Comparison of ENCODE assay signal across 8 cellular contexts in the genomic region with DNA sequence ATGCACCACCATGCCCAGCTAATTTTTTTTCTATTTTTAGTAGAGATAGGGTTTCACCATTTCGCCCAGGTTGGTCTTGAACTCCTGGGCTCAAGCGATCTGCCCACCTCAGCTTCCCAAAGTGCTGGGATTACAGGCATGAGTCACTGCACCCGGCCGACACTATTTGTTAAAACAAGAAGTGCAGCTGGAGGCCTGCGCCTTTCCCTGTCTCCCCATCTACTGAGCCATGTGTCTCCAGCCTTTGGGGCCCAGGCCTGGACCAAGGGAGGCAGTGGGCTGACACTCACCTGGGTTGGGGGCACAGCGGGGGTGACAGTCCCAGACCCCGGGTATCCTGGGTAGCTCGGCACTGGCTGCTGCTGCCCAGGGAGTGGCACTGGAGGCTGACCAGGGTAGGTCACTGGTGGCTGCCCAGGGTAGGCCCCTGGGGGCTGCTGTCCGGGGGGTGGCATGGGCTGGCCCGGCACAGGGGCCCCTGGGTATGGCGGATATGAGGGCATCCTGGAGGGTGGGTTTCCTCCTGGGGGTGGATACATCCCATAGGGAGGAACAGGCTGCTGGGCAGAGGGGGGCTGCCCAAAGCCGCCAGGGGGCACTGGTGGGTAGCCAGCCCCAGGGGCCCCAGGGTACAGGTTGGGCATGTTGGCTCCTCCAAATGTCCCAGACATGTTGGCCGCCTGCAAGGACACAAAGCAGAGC. TPM values are rescaled to one million over a fixed set of nuclear protein-coding genes. Genes with fewer than 3 reads are reported as not detected.
DNase-seq lines count a peak whose midpoint lies in the region; ATAC-seq and TF ChIP-seq lines count a peak whose summit lies in the region.

No MANE protein-coding gene starts in this region.

- no peak overlapping the region for H3T11ph ChIP-seq in H9 (ENCODE audit: low read length)

- H3K9ac ChIP-seq in H9 (ENCODE audit: extremely low read depth, insufficient read length, low read length), result no peak overlapping the region

- CTCF ChIA-PET in CD8-positive, alpha-beta memory T cell (lab: Charles Lee), result interaction anchor here (0.9 to 1.3 kb wide), 3 partner anchors 25 to 54 kb away, joined by 3 to 5 read pairs (median 3); no protein-coding TSS in a partner anchor

- H2AK5ac ChIP-seq in H9 (ENCODE audit: insufficient read length, low read length), result no peak overlapping the region

- H2BK20ac ChIP-seq in H9 (ENCODE audit: low read depth, low read length, poor library complexity, severe bottlenecking), result no peak overlapping the region

- no peaks in the 10 kb centered on the region for H4K20me1 ChIP-seq in H9 (ENCODE audit: control insufficient read depth, insufficient read depth, insufficient read length)

- POLR2A ChIA-PET in CD8-positive, alpha-beta memory T cell (lab: Charles Lee), result no interaction called here

- H3K27me3 Mint-ChIP-seq in CD8-positive, alpha-beta memory T cell, result no peaks in the 10 kb centered on the region
- H3K27me3 Mint-ChIP-seq in H9 (ENCODE audit: low read depth), result peaks cover 1% of the 10 kb centered on the region; the same call in 1 of the 2 replicates

- TF ChIP-seq CTCF in H9 (conservative IDR thresholded peaks at IDR 0.05) (peak; percentile 70), lower lobe of right lung (IDR thresholded peaks at IDR 0.05) (peak; percentile 20)

- DNase-seq in CD8-positive, alpha-beta memory T cell, result peak in 3 of 5 donors; percentile 15 to 56 (median 19)
- DNase-seq in H9 (peak; percentile 53), lower lobe of right lung (no peak), amniotic stem cell (lab: John Stamatoyannopoulos, UW) (no peak), LoVo (ENCODE audit: low spot score) (no peak), Ammon's horn (ENCODE audit: low spot score) (no peak)
- peak; percentile 13 for DNase-seq in activated effector memory CD4-positive, alpha-beta T cell treated with Interleukin-2 at 50 U/mL for 16 hours

- peak in 1 of 2 donors; percentile 10 for ATAC-seq in lower lobe of right lung
- ATAC-seq in HG03108 (IDR thresholded peaks at IDR 0.05; ENCODE audit: unreplicated experiment), result no peak

- peaks cover 48% of the 10 kb centered on the region for H3K36me3 ChIP-seq in CD8-positive, alpha-beta memory T cell (ENCODE audit: insufficient read depth, low read length)
- H3K36me3 ChIP-seq in lower lobe of right lung, result peaks cover 98% of the 10 kb centered on the region

- WGBS in H9 (ENCODE audit: extremely low coverage, insufficient read length, low lambda C conversion rate), result no CpG with 5 or more reads among the region's 13 CpGs

- no peaks in the 10 kb centered on the region for H3K79me1 ChIP-seq in H9 (ENCODE audit: insufficient read depth, low read depth, low read length, poor library complexity, severe bottlenecking)

- no peak overlapping the region for H3K27ac ChIP-seq in CD8-positive, alpha-beta memory T cell (ENCODE audit: low read depth, low read length)
- H3K27ac ChIP-seq in H9 (ENCODE audit: insufficient read length, low read depth, low read length) (no peak overlapping the region), lower lobe of right lung (peak overlapping the region; percentile 49)

- H3K9me3 ChIP-seq in CD8-positive, alpha-beta memory T cell (ENCODE audit: low read length), result no peaks in the 10 kb centered on the region
- H3K9me3 ChIP-seq in H9 (ENCODE audit: control insufficient read depth, low read depth, low read length), result no peaks in the 10 kb centered on the region
- no peaks in the 10 kb centered on the region for H3K9me3 ChIP-seq in lower lobe of right lung

- H3K4ac ChIP-seq in H9 (ENCODE audit: low read depth, low read length), result no peak overlapping the region

- H2AFZ ChIP-seq in H9 (ENCODE audit: low read length), result no peak overlapping the region

- H3K4me3 ChIP-seq in CD8-positive, alpha-beta memory T cell (ENCODE audit: low read length), result no peak overlapping the region
- H3K4me3 ChIP-seq in lower lobe of right lung, result no peak overlapping the region

- intact Hi-C loops in lower lobe of right lung (cut with DNase I), result no loop called here

- H2BK5ac ChIP-seq in H9 (ENCODE audit: insufficient read length, low read length), result no peak overlapping the region

- peaks cover 8% of the 10 kb centered on the region for H3K4me1 ChIP-seq in CD8-positive, alpha-beta memory T cell (ENCODE audit: insufficient read depth, low read length)
- H3K4me1 ChIP-seq in H9 (ENCODE audit: insufficient read depth, low read length), result no peaks in the 10 kb centered on the region; the same call in 1 of the 2 replicates
- peaks cover 79% of the 10 kb centered on the region for H3K4me1 ChIP-seq in lower lobe of right lung

- H3K23me2 ChIP-seq in H9 (ENCODE audit: insufficient read length, low read depth, low read length, poor library complexity, severe bottlenecking), result no peaks in the 10 kb centered on the region

- no peaks in the 10 kb centered on the region; the same call in 1 of the 2 replicates for H3K79me2 ChIP-seq in H9 (ENCODE audit: insufficient read depth, low read length)

- peak overlapping the region in 4 of 8 donors; percentile 16 to 80 (median 40) for H3K27ac Mint-ChIP-seq in CD8-positive, alpha-beta memory T cell
- H3K27ac Mint-ChIP-seq in H9, result no peak overlapping the region

- H3K36me3 Mint-ChIP-seq in CD8-positive, alpha-beta memory T cell, result peaks cover 4 to 88% (median 7%) of the 10 kb centered on the region in 3 donors
- H3K36me3 Mint-ChIP-seq in H9 (ENCODE audit: insufficient read depth in 1 of 3, low read depth in 3 of 3), result peaks cover 0 to 9% (median 8%) of the 10 kb centered on the region in 3 experiments; a peak in 3 of 7 replicates

- no peak overlapping the region for H4K91ac ChIP-seq in H9 (ENCODE audit: insufficient read length, low read depth, low read length)

- H2BK12ac ChIP-seq in H9 (ENCODE audit: insufficient read length, low read depth, low read length), result no peak overlapping the region

- no peak overlapping the region for H3K18ac ChIP-seq in H9 (ENCODE audit: insufficient read length, low read depth, low read length)

- no peak overlapping the region for H3K4me3 Mint-ChIP-seq in CD8-positive, alpha-beta memory T cell
- H3K4me3 Mint-ChIP-seq in H9, result no peak overlapping the region

- H3K27me3 ChIP-seq in CD8-positive, alpha-beta memory T cell (ENCODE audit: insufficient read depth, low read length, poor library complexity, severe bottlenecking), result no peaks in the 10 kb centered on the region
- no peaks in the 10 kb centered on the region for H3K27me3 ChIP-seq in H9 (ENCODE audit: insufficient read depth, low read length)
- H3K27me3 ChIP-seq in lower lobe of right lung (ENCODE audit: low read depth), result no peaks in the 10 kb centered on the region

- no peak overlapping the region for H3K14ac ChIP-seq in H9 (ENCODE audit: insufficient read depth, low read length)

- H3K23ac ChIP-seq in H9 (ENCODE audit: insufficient read length, low read depth, low read length), result no peak overlapping the region

- H4K5ac ChIP-seq in H9 (ENCODE audit: insufficient read length, low read depth, low read length), result no peak overlapping the region

- peaks cover 9 to 37% (median 12%) of the 10 kb centered on the region in 3 donors for H3K4me1 Mint-ChIP-seq in CD8-positive, alpha-beta memory T cell
- peaks cover 24 to 36% of the 10 kb centered on the region in 2 experiments for H3K4me1 Mint-ChIP-seq in H9

- H3K9me3 Mint-ChIP-seq in CD8-positive, alpha-beta memory T cell, result no peaks in the 10 kb centered on the region
- no peaks in the 10 kb centered on the region for H3K9me3 Mint-ChIP-seq in H9

- H2BK120ac ChIP-seq in H9 (ENCODE audit: low read depth, low read length, poor library complexity, severe bottlenecking), result no peak overlapping the region

- H3K4me2 ChIP-seq in H9 (ENCODE audit: insufficient read depth, insufficient read length, low read length), result no peak overlapping the region

- no peak overlapping the region for H2BK15ac ChIP-seq in H9 (ENCODE audit: low read depth, low read length)

- H3K56ac ChIP-seq in H9 (ENCODE audit: insufficient read length, low read depth, low read length), result no peak overlapping the region

- no peak overlapping the region for H4K8ac ChIP-seq in H9 (replicated peaks; ENCODE audit: insufficient read length, low read depth, low read length)

RNA-seq across cellular contexts. Expression of a gene that starts 36.3 kb away (rescaled TPM):
- total RNA-seq in CD8-positive, alpha-beta memory T cell, result not detected
- not detected for polyA plus RNA-seq in CD8-positive, alpha-beta memory T cell
- total RNA-seq in H9 (2021), result 4.3 and 7.8 TPM in 2 replicates
- 38.0 TPM for total RNA-seq in lower lobe of right lung

RNA-seq across cellular contexts. Expression of a gene that starts 36.5 kb away (rescaled TPM):
- 100 to 1,000 TPM; 211 to 217 TPM for total RNA-seq in CD8-positive, alpha-beta memory T cell
- 292 TPM for polyA plus RNA-seq in CD8-positive, alpha-beta memory T cell
- total RNA-seq in H9 (2021) (64.0 and 68.1 TPM in 2 replicates), lower lobe of right lung (306 TPM)

Comparison
In these comparisons a context has a peak if more than half of its experiments do, and no peak if none do; other contexts are left out.
1. DNase-seq: peak in CD8-positive, alpha-beta memory T cell (3 of 5), H9 (single experiment) and activated effector memory CD4-positive, alpha-beta T cell treated with Interleukin-2 at 50 U/mL for 16 hours (single experiment); none in lower lobe of right lung (single experiment), amniotic stem cell (single experiment), LoVo (single experiment) and Ammon's horn (single experiment).